Comparison of ENCODE assay signal across 1 cellular context in the genomic region with DNA sequence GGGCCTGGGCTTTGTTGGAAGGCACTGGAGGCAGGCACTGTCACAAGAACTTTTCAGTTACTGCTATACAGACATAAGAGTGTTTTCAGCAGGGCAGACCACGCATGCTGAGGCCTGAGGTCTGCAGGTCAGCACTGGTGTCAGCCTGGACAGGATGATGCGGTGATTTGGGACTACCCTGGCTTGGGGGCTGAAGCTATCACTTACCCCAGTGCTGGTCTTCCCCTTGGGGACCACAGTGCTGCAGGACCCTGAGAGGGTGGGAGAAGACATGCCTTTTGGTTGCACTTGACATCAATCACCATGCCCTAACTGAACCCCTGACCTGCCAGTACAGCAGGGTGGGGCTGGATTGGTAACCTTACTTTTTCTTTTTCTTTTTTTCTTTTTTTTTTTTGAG.
TF ChIP-seq lines count a peak whose summit lies in the region.

No MANE protein-coding gene starts in this region.

TF ChIP-seq in H1, 55 proteins besides CTCF, POLR2A, EP300 and RAD21:
- no peak for TF ChIP-seq RNF2 (IDR thresholded peaks at IDR 0.05; ENCODE audit: borderline replicate concordance, low read depth, low read length, missing control alignments, poor library complexity, severe bottlenecking)
- no peak for TF ChIP-seq SP2 (IDR thresholded peaks at IDR 0.05; ENCODE audit: low read length)
- TF ChIP-seq RFX5 (IDR thresholded peaks at IDR 0.05; ENCODE audit: borderline replicate concordance, low read depth, low read length) = no peak
- no peak for TF ChIP-seq MAFK (IDR thresholded peaks at IDR 0.05; ENCODE audit: low read depth, low read length)
- TF ChIP-seq NRF1 (IDR thresholded peaks at IDR 0.05; ENCODE audit: low read depth, low read length) = no peak
- TF ChIP-seq BACH1 (IDR thresholded peaks at IDR 0.05; ENCODE audit: low read length) = no peak
- TF ChIP-seq FOSL1 (IDR thresholded peaks at IDR 0.05; ENCODE audit: insufficient read depth, low read depth, low read length) = no peak
- no peak for TF ChIP-seq EZH2 (IDR thresholded peaks at IDR 0.05; ENCODE audit: low read depth, low read length, severe bottlenecking)
- TF ChIP-seq TBP (IDR thresholded peaks at IDR 0.05; ENCODE audit: low read depth, low read length) = no peak
- no peak for TF ChIP-seq CHD7 (IDR thresholded peaks at IDR 0.05; ENCODE audit: insufficient replicate concordance, low read length)
- no peak for TF ChIP-seq CBX5 (IDR thresholded peaks at IDR 0.05; ENCODE audit: low read depth, low read length)
- no peak for TF ChIP-seq ZNF274 (IDR thresholded peaks at IDR 0.05; ENCODE audit: borderline replicate concordance, extremely low read depth, low read length)
- no peak for TF ChIP-seq HDAC6 (IDR thresholded peaks at IDR 0.05; ENCODE audit: low read depth, low read length)
- TF ChIP-seq SIX5 (IDR thresholded peaks at IDR 0.05; ENCODE audit: low read depth, low read length) = no peak
- TF ChIP-seq SIN3A (conservative IDR thresholded peaks at IDR 0.05 in 1 of 2, IDR thresholded peaks at IDR 0.05 in 1 of 2; ENCODE audit: low read depth in 1 of 2, low read length in 2 of 2) = no peak
- TF ChIP-seq ATF2 (IDR thresholded peaks at IDR 0.05; ENCODE audit: low read length) = no peak
- TF ChIP-seq HDAC2 (IDR thresholded peaks at IDR 0.05; ENCODE audit: borderline replicate concordance in 1 of 2, low read depth in 2 of 2, low read length in 2 of 2) = no peak
- no peak for TF ChIP-seq TAF7 (optimal IDR thresholded peaks at IDR 0.05; ENCODE audit: borderline replicate concordance, low read depth, low read length)
- no peak for TF ChIP-seq TEAD4 (IDR thresholded peaks at IDR 0.05; ENCODE audit: low read depth, low read length)
